In the genomic region with DNA sequence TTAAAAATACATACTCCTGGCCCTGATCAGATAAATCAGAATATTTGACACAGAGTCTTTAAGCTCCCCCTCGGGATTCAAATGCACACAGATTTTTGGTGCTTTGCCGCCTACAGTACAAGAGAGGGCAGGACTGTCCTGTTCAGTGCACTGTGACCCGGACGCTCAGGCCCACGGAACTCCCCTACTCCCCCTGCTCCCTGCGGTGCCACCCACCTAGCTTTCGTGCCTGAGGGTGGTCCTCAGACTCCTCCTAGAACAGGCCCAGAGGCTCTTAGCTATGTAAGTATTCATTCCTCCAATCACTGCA, we compare ENCODE assay signal across 2 cellular contexts.
TF ChIP-seq lines count a peak whose summit lies in the region.

No MANE protein-coding gene starts in this region.

TF ChIP-seq in HCT116, 20 proteins besides CTCF, POLR2A, EP300 and RAD21:
- TF ChIP-seq SP1 (IDR thresholded peaks at IDR 0.05; ENCODE audit: low read depth) (no peak), SRF (IDR thresholded peaks at IDR 0.05; ENCODE audit: low read depth) (no peak), ZNF274 (IDR thresholded peaks at IDR 0.05; ENCODE audit: low read depth, low read length) (no peak), FOSL1 (IDR thresholded peaks at IDR 0.05; ENCODE audit: low read depth) (no peak)
- TF ChIP-seq, protein P1, sequence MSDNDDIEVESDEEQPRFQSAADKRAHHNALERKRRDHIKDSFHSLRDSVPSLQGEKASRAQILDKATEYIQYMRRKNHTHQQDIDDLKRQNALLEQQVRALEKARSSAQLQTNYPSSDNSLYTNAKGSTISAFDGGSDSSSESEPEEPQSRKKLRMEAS (IDR thresholded peaks at IDR 0.05): no peak

TF ChIP-seq in liver, 16 proteins besides CTCF, POLR2A, EP300 and RAD21:
- TF ChIP-seq HNF4G (IDR thresholded peaks at IDR 0.05): no peak
- no peak for TF ChIP-seq GABPA (IDR thresholded peaks at IDR 0.05 in 1 of 2, conservative IDR thresholded peaks at IDR 0.05 in 1 of 2)
- TF ChIP-seq YY1 (IDR thresholded peaks at IDR 0.05): no peak
- TF ChIP-seq EGR1 (IDR thresholded peaks at IDR 0.05; ENCODE audit: low read depth in 2 of 2): no peak
- TF ChIP-seq, protein P2, sequence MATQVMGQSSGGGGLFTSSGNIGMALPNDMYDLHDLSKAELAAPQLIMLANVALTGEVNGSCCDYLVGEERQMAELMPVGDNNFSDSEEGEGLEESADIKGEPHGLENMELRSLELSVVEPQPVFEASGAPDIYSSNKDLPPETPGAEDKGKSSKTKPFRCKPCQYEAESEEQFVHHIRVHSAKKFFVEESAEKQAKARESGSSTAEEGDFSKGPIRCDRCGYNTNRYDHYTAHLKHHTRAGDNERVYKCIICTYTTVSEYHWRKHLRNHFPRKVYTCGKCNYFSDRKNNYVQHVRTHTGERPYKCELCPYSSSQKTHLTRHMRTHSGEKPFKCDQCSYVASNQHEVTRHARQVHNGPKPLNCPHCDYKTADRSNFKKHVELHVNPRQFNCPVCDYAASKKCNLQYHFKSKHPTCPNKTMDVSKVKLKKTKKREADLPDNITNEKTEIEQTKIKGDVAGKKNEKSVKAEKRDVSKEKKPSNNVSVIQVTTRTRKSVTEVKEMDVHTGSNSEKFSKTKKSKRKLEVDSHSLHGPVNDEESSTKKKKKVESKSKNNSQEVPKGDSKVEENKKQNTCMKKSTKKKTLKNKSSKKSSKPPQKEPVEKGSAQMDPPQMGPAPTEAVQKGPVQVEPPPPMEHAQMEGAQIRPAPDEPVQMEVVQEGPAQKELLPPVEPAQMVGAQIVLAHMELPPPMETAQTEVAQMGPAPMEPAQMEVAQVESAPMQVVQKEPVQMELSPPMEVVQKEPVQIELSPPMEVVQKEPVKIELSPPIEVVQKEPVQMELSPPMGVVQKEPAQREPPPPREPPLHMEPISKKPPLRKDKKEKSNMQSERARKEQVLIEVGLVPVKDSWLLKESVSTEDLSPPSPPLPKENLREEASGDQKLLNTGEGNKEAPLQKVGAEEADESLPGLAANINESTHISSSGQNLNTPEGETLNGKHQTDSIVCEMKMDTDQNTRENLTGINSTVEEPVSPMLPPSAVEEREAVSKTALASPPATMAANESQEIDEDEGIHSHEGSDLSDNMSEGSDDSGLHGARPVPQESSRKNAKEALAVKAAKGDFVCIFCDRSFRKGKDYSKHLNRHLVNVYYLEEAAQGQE (IDR thresholded peaks at IDR 0.05): no peak
- TF ChIP-seq FOXA2 (IDR thresholded peaks at IDR 0.05): no peak
- no peak for TF ChIP-seq TAF1 (conservative IDR thresholded peaks at IDR 0.05)
- TF ChIP-seq FOXA1 (IDR thresholded peaks at IDR 0.05): no peak
- TF ChIP-seq, protein P1 (IDR thresholded peaks at IDR 0.05): no peak
- TF ChIP-seq, protein P3, sequence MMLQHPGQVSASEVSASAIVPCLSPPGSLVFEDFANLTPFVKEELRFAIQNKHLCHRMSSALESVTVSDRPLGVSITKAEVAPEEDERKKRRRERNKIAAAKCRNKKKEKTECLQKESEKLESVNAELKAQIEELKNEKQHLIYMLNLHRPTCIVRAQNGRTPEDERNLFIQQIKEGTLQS (IDR thresholded peaks at IDR 0.05): no peak
- TF ChIP-seq RXRA (IDR thresholded peaks at IDR 0.05): no peak
